22 cellular contexts compared by ENCODE assay signal in genomic region chr18:72342933-72343332, GRCh38.
"Had no signal": no experiment of that assay in that cellular context is flagged by ENCODE, and none has a peak within 500 bp of the region (broad histone marks: within the 10 kb centered on the region; RNA-seq: fewer than 3 reads in every experiment).

No MANE protein-coding gene starts in this region.

- H3K4me3 Mint-ChIP-seq: activated B cell treated with CpG ODN at 0.5 μM for 24 hours; activated CD4-positive, alpha-beta memory T cell treated with anti-CD3 and anti-CD28 coated beads for 36 hours; activated naive CD4-positive, alpha-beta T cell treated with anti-CD3 and anti-CD28 coated beads for 36 hours; activated T-cell treated with anti-CD3 and anti-CD28 coated beads, Interleukin-2, amount 50 U/mL, for 24 hours; effector memory CD8-positive, alpha-beta T cell; immature natural killer cell; nephron progenitor cell; T-cell had no signal

- H3K9me3 ChIP-seq: gastroesophageal sphincter, heart left ventricle, left ventricle myocardium inferior, spleen, thyroid gland had no signal

- H3K36me3 ChIP-seq: gastroesophageal sphincter, heart left ventricle, left ventricle myocardium inferior, spleen, thyroid gland had no signal

- ATAC-seq: effector memory CD8-positive, alpha-beta T cell; gastroesophageal sphincter; heart left ventricle; sciatic nerve; T-cell had no signal

- H3K36me3 Mint-ChIP-seq: activated CD4-positive, alpha-beta memory T cell treated with anti-CD3 and anti-CD28 coated beads for 36 hours; immature natural killer cell; T-cell had no signal

- H3K4me1 Mint-ChIP-seq: activated B cell treated with CpG ODN at 0.5 μM for 24 hours, immature natural killer cell, nephron progenitor cell, T-cell had no signal

- H3K27ac ChIP-seq: gastroesophageal sphincter, heart left ventricle, left ventricle myocardium inferior, spleen, thyroid gland had no signal

- H3K27ac Mint-ChIP-seq: activated B cell treated with CpG ODN at 0.5 μM for 24 hours; activated CD4-positive, alpha-beta memory T cell treated with anti-CD3 and anti-CD28 coated beads for 36 hours; activated naive CD4-positive, alpha-beta T cell treated with anti-CD3 and anti-CD28 coated beads for 36 hours; activated T-cell treated with anti-CD3 and anti-CD28 coated beads, Interleukin-2, amount 50 U/mL, for 24 hours; effector memory CD8-positive, alpha-beta T cell; immature natural killer cell; nephron progenitor cell; T-cell had no signal

- DNase-seq: activated B cell treated with CpG ODN at 0.5 μM for 24 hours; activated CD4-positive, alpha-beta memory T cell treated with anti-CD3 and anti-CD28 coated beads for 36 hours; activated CD4-positive, alpha-beta T cell treated with anti-CD3 and anti-CD28 coated beads for 4 hours; activated naive CD4-positive, alpha-beta T cell treated with anti-CD3 and anti-CD28 coated beads for 36 hours; activated T-cell treated with anti-CD3 and anti-CD28 coated beads, Interleukin-2, amount 50 U/mL, for 24 hours; aorta; dermis blood vessel endothelial cell; effector memory CD8-positive, alpha-beta T cell; heart left ventricle; immature natural killer cell; kidney glomerular epithelial cell; left ventricle myocardium inferior; mammary epithelial cell; midbrain; nephron progenitor cell; nucleus accumbens; spleen; stimulated activated naive CD4-positive, alpha-beta T cell treated with Interleukin-2 at 50 U/mL for 16 hours; T-cell; thyroid gland had no signal

- H3K4me1 ChIP-seq: gastroesophageal sphincter, heart left ventricle, left ventricle myocardium inferior, spleen, thyroid gland had no signal

- H3K27me3 Mint-ChIP-seq: activated B cell treated with CpG ODN at 0.5 μM for 24 hours; activated CD4-positive, alpha-beta memory T cell treated with anti-CD3 and anti-CD28 coated beads for 36 hours; activated T-cell treated with anti-CD3 and anti-CD28 coated beads, Interleukin-2, amount 50 U/mL, for 24 hours; effector memory CD8-positive, alpha-beta T cell; T-cell had no signal

- H3K27me3 ChIP-seq: gastroesophageal sphincter, heart left ventricle, spleen, thyroid gland had no signal

- H3K9me3 Mint-ChIP-seq: activated B cell treated with CpG ODN at 0.5 μM for 24 hours; activated naive CD4-positive, alpha-beta T cell treated with anti-CD3 and anti-CD28 coated beads for 36 hours; nephron progenitor cell had no signal

- H3K4me3 ChIP-seq: gastroesophageal sphincter, heart left ventricle, left ventricle myocardium inferior, spleen, thyroid gland had no signal
